Comparison of ENCODE assay signal across 8 cellular contexts in the genomic region with DNA sequence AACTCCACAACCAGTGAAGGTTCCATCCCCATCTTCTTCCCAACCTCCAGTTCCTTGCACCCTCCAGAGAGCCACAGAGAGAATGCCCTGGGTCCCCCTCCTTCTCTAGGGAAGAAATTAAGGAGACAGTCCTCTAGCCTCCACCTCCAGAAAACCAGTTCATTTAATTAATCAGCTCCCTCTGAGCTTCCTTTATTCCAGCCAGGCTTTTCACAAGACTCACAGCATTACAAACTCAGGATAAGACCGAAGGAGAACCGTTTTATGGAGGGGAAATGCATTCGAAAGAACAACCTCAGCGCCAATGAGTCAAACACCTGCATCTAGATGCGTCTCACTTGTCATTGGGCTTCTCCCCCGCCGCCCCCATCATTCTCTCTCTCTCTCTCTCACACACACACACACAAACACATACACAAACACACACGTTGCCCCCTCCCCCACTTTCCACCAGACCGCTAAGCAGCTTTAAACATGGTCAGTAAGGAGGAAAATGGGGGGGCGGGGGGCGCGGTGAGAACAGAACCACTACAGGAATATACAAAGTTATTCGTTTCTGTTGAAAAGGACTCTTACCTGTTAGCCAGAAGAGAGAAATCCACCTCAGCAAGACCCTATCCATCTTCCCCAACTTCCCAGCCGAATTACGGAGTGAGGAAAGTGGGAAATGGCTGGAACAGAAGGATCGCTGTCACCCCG. TPM values are rescaled to one million over a fixed set of nuclear protein-coding genes. Genes with fewer than 3 reads are reported as not detected.
DNase-seq lines count a peak whose midpoint lies in the region; ATAC-seq and TF ChIP-seq lines count a peak whose summit lies in the region.

No MANE protein-coding gene starts in this region.

- H4K20me1 ChIP-seq in GM23248 (ENCODE audit: insufficient read depth): no peaks in the 10 kb centered on the region

- H2AFZ ChIP-seq in ACC112 (ENCODE audit: low read length, unreplicated experiment) (no peak overlapping the region), GM23248 (no peak overlapping the region), parathyroid adenoma (peak overlapping the region; percentile 58)

- no peak overlapping the region for H3K27ac Mint-ChIP-seq in WTC11
- H3K27ac Mint-ChIP-seq in endodermal cell: no peak overlapping the region

- TF ChIP-seq CTCF in WTC11 (IDR thresholded peaks at IDR 0.05) (no peak), endodermal cell (conservative IDR thresholded peaks at IDR 0.05) (no peak), parathyroid adenoma (IDR thresholded peaks at IDR 0.05) (no peak)

- 6 to 10% methylated on average over 15 to 17 of the region's 17 CpGs for WGBS in GM23248 (ENCODE audit: low coverage in 1 of 2, low lambda C conversion rate in 2 of 2, missing lambda C conversion rate in 2 of 2), 2 experiments
- 3% methylated on average over 15 of the region's 17 CpGs; no CpG with 5 or more reads in 1 of the 2 experiments for WGBS in endodermal cell (ENCODE audit: insufficient coverage in 1 of 2, insufficient read length in 1 of 2), 2 experiments

- H3K9ac ChIP-seq in GM23248: no peak overlapping the region
- H3K9ac ChIP-seq in endodermal cell (ENCODE audit: extremely low read depth, low read length, poor library complexity, severe bottlenecking): no peak overlapping the region
- H3K9ac ChIP-seq in parathyroid adenoma: no peak overlapping the region

- H3K9me3 ChIP-seq in GM23248 (ENCODE audit: low read depth) (no peaks in the 10 kb centered on the region), endodermal cell (ENCODE audit: control insufficient read depth, low read length) (no peaks in the 10 kb centered on the region), parathyroid adenoma (ENCODE audit: control insufficient read depth, low read length) (no peaks in the 10 kb centered on the region)

- no peaks in the 10 kb centered on the region for H3F3A ChIP-seq in GM23248 (ENCODE audit: insufficient read depth)

- peak overlapping the region; percentile 75 for H3K4me3 Mint-ChIP-seq in WTC11
- H3K4me3 Mint-ChIP-seq in endodermal cell: peak overlapping the region; percentile 58

- no peak for ATAC-seq in WTC11
- no peak for ATAC-seq in GM18505 (IDR thresholded peaks at IDR 0.05; ENCODE audit: unreplicated experiment)
- ATAC-seq in HG03175 (IDR thresholded peaks at IDR 0.05; ENCODE audit: unreplicated experiment): no peak
- no peak for ATAC-seq in HG03520 (IDR thresholded peaks at IDR 0.05; ENCODE audit: unreplicated experiment)

- CTCF ChIA-PET in WTC11 (lab: Charles Lee): interaction anchor here (1.0 to 1.7 kb wide), 4 partner anchors 64 to 246 kb away, joined by 3 to 6 read pairs (median 4); partner anchors contain the start of gene POU2F1

- H3K27me3 Mint-ChIP-seq in WTC11 (ENCODE audit: low read depth): peaks cover 93% of the 10 kb centered on the region
- peaks cover 93% of the 10 kb centered on the region for H3K27me3 Mint-ChIP-seq in endodermal cell (ENCODE audit: insufficient read depth)

- H3K4me1 Mint-ChIP-seq in WTC11 (peaks cover 24% of the 10 kb centered on the region), endodermal cell (peaks cover 6% of the 10 kb centered on the region)

- no peak for TF ChIP-seq POLR2A in GM18505 (IDR thresholded peaks at IDR 0.05; ENCODE audit: borderline replicate concordance, extremely low read depth, insufficient read depth, insufficient read length)

- H3K27me3 ChIP-seq in ACC112 (ENCODE audit: insufficient read depth, low read length) (peaks cover 93% of the 10 kb centered on the region), GM23248 (replicated peaks; ENCODE audit: insufficient read depth) (peaks cover 71% of the 10 kb centered on the region), endodermal cell (ENCODE audit: control insufficient read depth, insufficient read depth, low read length, poor library complexity, severe bottlenecking) (peaks cover 74% of the 10 kb centered on the region), parathyroid adenoma (ENCODE audit: control insufficient read depth, insufficient read depth, low read length) (peaks cover 3% of the 10 kb centered on the region)

- H3K4me1 ChIP-seq in ACC112 (ENCODE audit: control insufficient read depth, insufficient read depth, low read length, unreplicated experiment): peaks cover 4% of the 10 kb centered on the region
- no peaks in the 10 kb centered on the region for H3K4me1 ChIP-seq in GM23248 (ENCODE audit: insufficient read depth)
- H3K4me1 ChIP-seq in endodermal cell (ENCODE audit: control insufficient read depth, insufficient read depth, low read length): no peaks in the 10 kb centered on the region
- peaks cover 4% of the 10 kb centered on the region for H3K4me1 ChIP-seq in parathyroid adenoma

- no peaks in the 10 kb centered on the region for H3K9me2 ChIP-seq in GM23248 (ENCODE audit: insufficient read depth)

- H3K4me2 ChIP-seq in GM23248 (ENCODE audit: unreplicated experiment) (peak overlapping the region; percentile 48), parathyroid adenoma (ENCODE audit: low read length) (peak overlapping the region; percentile 61)

- no peaks in the 10 kb centered on the region for H3K36me3 ChIP-seq in ACC112 (ENCODE audit: insufficient read depth, low read length)
- H3K36me3 ChIP-seq in GM23248 (ENCODE audit: low read depth): no peaks in the 10 kb centered on the region
- no peaks in the 10 kb centered on the region for H3K36me3 ChIP-seq in endodermal cell (ENCODE audit: control insufficient read depth, insufficient read depth, low read length)
- H3K36me3 ChIP-seq in parathyroid adenoma (ENCODE audit: control insufficient read depth, insufficient read depth, low read length): no peaks in the 10 kb centered on the region

- H3K27ac ChIP-seq in ACC112 (ENCODE audit: low read depth, low read length): no peak overlapping the region
- no peak overlapping the region for H3K27ac ChIP-seq in GM23248
- H3K27ac ChIP-seq in endodermal cell (ENCODE audit: low read depth, low read length): peak overlapping the region; percentile 50
- no peak overlapping the region for H3K27ac ChIP-seq in parathyroid adenoma

- H3K9me3 Mint-ChIP-seq in WTC11 (no peaks in the 10 kb centered on the region), endodermal cell (no peaks in the 10 kb centered on the region)

- H3K36me3 Mint-ChIP-seq in WTC11 (no peaks in the 10 kb centered on the region), endodermal cell (ENCODE audit: low read depth) (no peaks in the 10 kb centered on the region)

- POLR2A ChIA-PET in WTC11 (lab: Charles Lee): no interaction called here

- in situ Hi-C loops in GM23248 (cut with MboI): no loop called here

- no peak for DNase-seq in GM23248
- no peak for DNase-seq in WTC11 (ENCODE audit: low spot score)
- DNase-seq in endodermal cell: peak; percentile 61

- no peaks in the 10 kb centered on the region for H3K79me2 ChIP-seq in ACC112 (ENCODE audit: control insufficient read depth, insufficient read depth, low read length, unreplicated experiment)
- H3K79me2 ChIP-seq in GM23248 (ENCODE audit: insufficient read depth): no peaks in the 10 kb centered on the region
- no peaks in the 10 kb centered on the region for H3K79me2 ChIP-seq in parathyroid adenoma

- peak overlapping the region; percentile 64 for H3K4me3 ChIP-seq in ACC112 (ENCODE audit: low read depth, low read length)
- H3K4me3 ChIP-seq in GM23248: peak overlapping the region; percentile 60
- peak overlapping the region; percentile 74 for H3K4me3 ChIP-seq in endodermal cell (ENCODE audit: low read length)
- H3K4me3 ChIP-seq in parathyroid adenoma (ENCODE audit: low read depth, low read length): no peak overlapping the region

TF ChIP-seq in WTC11, 78 proteins besides CTCF, POLR2A, EP300 and RAD21:
- TF ChIP-seq CBFB (CRISPR knock-in tag; IDR thresholded peaks at IDR 0.05; ENCODE audit: low read depth): no peak
- no peak for TF ChIP-seq TP53 (CRISPR knock-in tag; IDR thresholded peaks at IDR 0.05)
- TF ChIP-seq, protein P1, sequence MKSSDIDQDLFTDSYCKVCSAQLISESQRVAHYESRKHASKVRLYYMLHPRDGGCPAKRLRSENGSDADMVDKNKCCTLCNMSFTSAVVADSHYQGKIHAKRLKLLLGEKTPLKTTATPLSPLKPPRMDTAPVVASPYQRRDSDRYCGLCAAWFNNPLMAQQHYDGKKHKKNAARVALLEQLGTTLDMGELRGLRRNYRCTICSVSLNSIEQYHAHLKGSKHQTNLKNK (CRISPR knock-in tag; IDR thresholded peaks at IDR 0.05): no peak
- TF ChIP-seq TEAD4 (CRISPR knock-in tag; IDR thresholded peaks at IDR 0.05): no peak
- TF ChIP-seq MXD4 (CRISPR knock-in tag; IDR thresholded peaks at IDR 0.05; ENCODE audit: borderline replicate concordance): no peak
- TF ChIP-seq, protein P2, sequence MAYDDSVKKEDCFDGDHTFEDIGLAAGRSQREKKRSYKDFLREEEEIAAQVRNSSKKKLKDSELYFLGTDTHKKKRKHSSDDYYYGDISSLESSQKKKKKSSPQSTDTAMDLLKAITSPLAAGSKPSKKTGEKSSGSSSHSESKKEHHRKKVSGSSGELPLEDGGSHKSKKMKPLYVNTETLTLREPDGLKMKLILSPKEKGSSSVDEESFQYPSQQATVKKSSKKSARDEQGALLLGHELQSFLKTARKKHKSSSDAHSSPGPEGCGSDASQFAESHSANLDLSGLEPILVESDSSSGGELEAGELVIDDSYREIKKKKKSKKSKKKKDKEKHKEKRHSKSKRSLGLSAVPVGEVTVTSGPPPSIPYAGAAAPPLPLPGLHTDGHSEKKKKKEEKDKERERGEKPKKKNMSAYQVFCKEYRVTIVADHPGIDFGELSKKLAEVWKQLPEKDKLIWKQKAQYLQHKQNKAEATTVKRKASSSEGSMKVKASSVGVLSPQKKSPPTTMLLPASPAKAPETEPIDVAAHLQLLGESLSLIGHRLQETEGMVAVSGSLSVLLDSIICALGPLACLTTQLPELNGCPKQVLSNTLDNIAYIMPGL (CRISPR knock-in tag; IDR thresholded peaks at IDR 0.05): no peak

RNA-seq across cellular contexts. Expression of gene ILDR2, which starts 0.5 kb away (rescaled TPM):
- not detected in 2 replicates for total RNA-seq in GM23248 (2014; rRNA removed; shearing (Covaris generic))
- polyA plus RNA-seq in GM23248 (2016; fragmentation: Nextera tagmentation; extraction: Ambion mirVana): not detected in 2 replicates
- total RNA-seq in WTC11 (2021) (0.89 to 1.8 TPM (median 1.6 TPM) in 3 replicates), endodermal cell (1 to 10 TPM in 1 of 2 donors, under 1 TPM in 1; 1.00 to 1.4 TPM)
- polyA plus RNA-seq in endodermal cell (2013, experiment 1 of 2): 65.4 TPM
- 65.5 TPM for polyA plus RNA-seq in endodermal cell (2013, experiment 2 of 2)

RNA-seq across cellular contexts. Expression of gene MAEL, which starts 14.3 kb away (rescaled TPM):
- total RNA-seq in GM23248 (2014; rRNA removed; shearing (Covaris generic)): not detected in 2 replicates
- not detected in 2 replicates for polyA plus RNA-seq in GM23248 (2016; fragmentation: Nextera tagmentation; extraction: Ambion mirVana)
- total RNA-seq in WTC11 (2021): 0.25 to 0.26 TPM in 2 of 3 replicates, not detected in the other
- under 1 TPM in 1 of 2 donors, not detected in 1; 0.27 TPM for total RNA-seq in endodermal cell
- 0.85 TPM for polyA plus RNA-seq in endodermal cell (2013, experiment 1 of 2)
- 1.2 TPM for polyA plus RNA-seq in endodermal cell (2013, experiment 2 of 2)
